Comparison of ENCODE assay signal across 26 cellular contexts in genomic region chr6:15747354-15747883, GRCh38.
"Had no signal": no experiment of that assay in that cellular context is flagged by ENCODE, and none has a peak within 500 bp of the region (broad histone marks: within the 10 kb centered on the region; RNA-seq: fewer than 3 reads in every experiment).

No MANE protein-coding gene starts in this region.

- H3K4me3 ChIP-seq: heart left ventricle, mucosa of descending colon, ovary, right atrium auricular region, skin epidermis, stomach, testis, thyroid gland, transverse colon, upper lobe of left lung had no signal

- ATAC-seq: heart left ventricle; left colon; left ventricle myocardium superior; mucosa of descending colon; naive thymus-derived CD4-positive, alpha-beta T cell; natural killer cell treated with Interleukin-12 subunit alpha and Interleukin-12 subunit beta and Interleukin-15 and Interleukin-18, amount 100 ng/mL, for 72 hours; sciatic nerve; stimulated activated naive B cell treated with anti-CD40 and anti-IgM and Interleukin-4, amounts not matched to agents 10 μg/mL and 1 μg/mL and 100 μg/mL, for 72 hours; stimulated activated naive CD8-positive, alpha-beta T cell treated with anti-CD3 and anti-CD28 coated beads, Interleukin-15, Interleukin-2, amounts not matched to agents 100 U/mL and 50 U/mL, for 24 hours had no signal

- FAIRE-seq: islet of Langerhans, kidney, urothelium cell line had no signal

- H3K4me1 ChIP-seq: heart left ventricle, right atrium auricular region, stomach, testis, thyroid gland, transverse colon, upper lobe of left lung had no signal

- H3K27me3 ChIP-seq: heart left ventricle, ovary, right atrium auricular region, stomach, testis, thyroid gland, transverse colon, upper lobe of left lung had no signal

- H3K36me3 ChIP-seq: heart left ventricle, ovary, right atrium auricular region, stomach, thyroid gland, transverse colon, upper lobe of left lung had no signal

- H3K27ac ChIP-seq: heart left ventricle, ovary, right atrium auricular region, skin epidermis, stomach, testis, thyroid gland, transverse colon had no signal

- H3K9me3 ChIP-seq: heart left ventricle, mucosa of descending colon, ovary, right atrium auricular region, stomach, testis, thyroid gland, transverse colon, upper lobe of left lung had no signal

- DNase-seq: glutamatergic neuron; heart left ventricle; hypothalamus; immature natural killer cell; kidney; left colon; left ventricle myocardium superior; midbrain; mucosa of descending colon; naive thymus-derived CD4-positive, alpha-beta T cell; ovary; stimulated activated CD4-positive, alpha-beta T cell treated with anti-CD3 and anti-CD28 coated beads, Interleukin-12 subunit alpha, Interleukin-12 subunit beta, amount 100 ng/mL, for 4 hours; stimulated activated CD4-positive, alpha-beta T cell treated with anti-CD3 and anti-CD28 coated beads, Interleukin-2, amount 100 ng/mL, for 48 hours; stimulated activated naive B cell treated with anti-CD40 and anti-IgM and Interleukin-4, amounts not matched to agents 10 μg/mL and 1 μg/mL and 100 μg/mL, for 72 hours; stimulated activated naive CD8-positive, alpha-beta T cell treated with anti-CD3 and anti-CD28 coated beads, Interleukin-15, Interleukin-2, amounts not matched to agents 100 U/mL and 50 U/mL, for 24 hours; stomach; testis; thyroid gland; transverse colon had no signal
